ENCODE assay signal across 1 cellular context in the genomic region with DNA sequence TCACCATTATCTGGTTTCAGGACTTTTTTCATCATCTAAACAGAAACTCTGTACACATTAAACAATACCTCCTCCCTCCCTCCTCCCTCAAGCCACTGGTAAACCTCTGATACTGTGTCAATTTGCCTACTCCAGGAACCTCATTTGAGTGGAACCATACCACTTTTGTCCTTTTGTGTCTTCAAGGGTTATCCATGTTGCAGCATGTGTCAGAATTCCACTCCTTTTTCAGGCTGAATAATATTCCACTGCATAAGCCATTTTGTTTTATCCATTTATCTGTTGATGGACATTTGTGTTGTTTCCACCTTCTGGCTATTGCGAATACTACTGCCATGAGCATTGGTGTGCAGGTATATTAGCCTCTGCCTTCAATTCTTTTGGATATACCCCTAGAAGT.
"Had no signal": no experiment of that assay in that cellular context is flagged by ENCODE, and none has a peak within 500 bp of the region (broad histone marks: within the 10 kb centered on the region; RNA-seq: fewer than 3 reads in every experiment).

No MANE protein-coding gene starts in this region.

- H3K9me3 ChIP-seq: MG63 had no signal

- H3K4me3 ChIP-seq: MG63 had no signal
